ENCODE assay signal across 8 cellular contexts in the genomic region with DNA sequence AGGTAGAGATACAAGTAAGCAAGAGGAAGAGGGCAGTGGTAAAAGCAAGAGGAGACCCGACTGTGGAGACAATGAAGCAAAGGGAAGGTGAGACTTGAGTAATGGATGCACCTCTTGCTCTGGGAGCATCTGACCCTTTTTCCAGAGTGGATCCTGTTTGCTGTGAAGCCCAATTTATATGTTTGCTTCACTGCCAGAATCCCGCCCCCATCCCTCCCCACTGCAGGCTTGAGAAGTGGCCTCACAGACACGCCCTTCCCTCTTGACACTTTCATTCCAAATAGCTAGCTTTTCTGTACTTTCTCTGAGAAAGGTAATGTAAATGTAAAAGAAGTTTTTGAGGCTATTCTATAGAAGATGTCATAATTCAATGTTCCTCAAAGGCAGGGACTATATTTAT. TPM values are rescaled to one million over a fixed set of nuclear protein-coding genes. Genes with fewer than 3 reads are reported as not detected.
DNase-seq lines count a peak whose midpoint lies in the region; ATAC-seq and TF ChIP-seq lines count a peak whose summit lies in the region.

No MANE protein-coding gene starts in this region.

- H3K4me3 Mint-ChIP-seq in activated naive CD8-positive, alpha-beta T cell treated with anti-CD3 and anti-CD28 coated beads, Interleukin-2, amount 10 ng/mL, durations not matched to agents 7 days and 5 days = peak overlapping the region; percentile 100
- peak overlapping the region; percentile 99 for H3K4me3 Mint-ChIP-seq in mesothelial cell of epicardium

- peaks cover 19% of the 10 kb centered on the region for H3K27me3 Mint-ChIP-seq in activated naive CD8-positive, alpha-beta T cell treated with anti-CD3 and anti-CD28 coated beads, Interleukin-2, amount 10 ng/mL, durations not matched to agents 7 days and 5 days
- H3K27me3 Mint-ChIP-seq in mesothelial cell of epicardium (ENCODE audit: low read depth) = peaks cover 17% of the 10 kb centered on the region

- no peak for TF ChIP-seq CTCF in mesothelial cell of epicardium (IDR thresholded peaks at IDR 0.05; ENCODE audit: unreplicated experiment)

- in situ Hi-C loops in ACHN (cut with HindIII; ENCODE audit: low pct_ligation_motif_present, low pct_unique_long_range_greater_than_20kb, low sequenced_read_pairs) = no loop called here

- peaks cover 8% of the 10 kb centered on the region for H3K36me3 Mint-ChIP-seq in activated naive CD8-positive, alpha-beta T cell treated with anti-CD3 and anti-CD28 coated beads, Interleukin-2, amount 10 ng/mL, durations not matched to agents 7 days and 5 days
- H3K36me3 Mint-ChIP-seq in mesothelial cell of epicardium = peaks cover 6% of the 10 kb centered on the region

- DNase-seq in ACHN (peak; percentile 12), HUDEP-2 (lab: John Stamatoyannopoulos, UW; ENCODE audit: unreplicated experiment in 76 of 76) (peak in 53 of 76 experiments; percentile 2 to 67 (median 24)), mesothelial cell of epicardium (ENCODE audit: low spot score in 2 of 2, unreplicated experiment in 2 of 2) (no peak), hippocampal formation (lab: John Stamatoyannopoulos, UW) (no peak)
- DNase-seq in activated naive CD8-positive, alpha-beta T cell treated with anti-CD3 and anti-CD28 coated beads, Interleukin-2, amount 10 ng/mL, durations not matched to agents 7 days and 5 days = no peak

- no peak overlapping the region for H3K27ac Mint-ChIP-seq in activated naive CD8-positive, alpha-beta T cell treated with anti-CD3 and anti-CD28 coated beads, Interleukin-2, amount 10 ng/mL, durations not matched to agents 7 days and 5 days
- peak overlapping the region; percentile 96 for H3K27ac Mint-ChIP-seq in mesothelial cell of epicardium

- ATAC-seq in activated naive CD8-positive, alpha-beta T cell treated with anti-CD3 and anti-CD28 coated beads, Interleukin-2, amount 10 ng/mL, durations not matched to agents 7 days and 5 days (ENCODE audit: low read depth) = no peak
- no peak for ATAC-seq in HG03442 (IDR thresholded peaks at IDR 0.05; ENCODE audit: unreplicated experiment)
- no peak for ATAC-seq in HG02840 (IDR thresholded peaks at IDR 0.05; ENCODE audit: low FRiP score, unreplicated experiment)
- no peak for ATAC-seq in GM18861 (IDR thresholded peaks at IDR 0.05; ENCODE audit: unreplicated experiment)

- no peaks in the 10 kb centered on the region for H3K9me3 Mint-ChIP-seq in activated naive CD8-positive, alpha-beta T cell treated with anti-CD3 and anti-CD28 coated beads, Interleukin-2, amount 10 ng/mL, durations not matched to agents 7 days and 5 days
- no peaks in the 10 kb centered on the region for H3K9me3 Mint-ChIP-seq in mesothelial cell of epicardium

- POLR2A ChIA-PET in activated naive CD8-positive, alpha-beta T cell treated with anti-CD3 and anti-CD28 coated beads, Interleukin-2, amount 10 ng/mL, durations not matched to agents 7 days and 5 days (lab: Charles Lee) = interaction anchor here (0.5 to 2.2 kb wide), 2 partner anchors 12 to 286 kb away, joined by 3 to 11 read pairs; a partner anchor contains a TSS

- peaks cover 23% of the 10 kb centered on the region for H3K4me1 Mint-ChIP-seq in activated naive CD8-positive, alpha-beta T cell treated with anti-CD3 and anti-CD28 coated beads, Interleukin-2, amount 10 ng/mL, durations not matched to agents 7 days and 5 days
- peaks cover 41% of the 10 kb centered on the region for H3K4me1 Mint-ChIP-seq in mesothelial cell of epicardium

RNA-seq across cellular contexts. Expression of a gene that starts 0.7 kb away (rescaled TPM):
- 10 to 100 TPM; 23.9 to 26.2 TPM for total RNA-seq in activated naive CD8-positive, alpha-beta T cell treated with anti-CD3 and anti-CD28 coated beads, Interleukin-2, amount 10 ng/mL, durations not matched to agents 7 days and 5 days
- 118 to 120 TPM (median 119 TPM) in 3 replicates for total RNA-seq in mesothelial cell of epicardium

RNA-seq across cellular contexts. Expression of a gene that starts 12.6 kb away (rescaled TPM):
- total RNA-seq in activated naive CD8-positive, alpha-beta T cell treated with anti-CD3 and anti-CD28 coated beads, Interleukin-2, amount 10 ng/mL, durations not matched to agents 7 days and 5 days = 10 to 100 TPM; 36.2 to 43.4 TPM
- total RNA-seq in mesothelial cell of epicardium = 27.1 to 31.1 TPM (median 27.6 TPM) in 3 replicates

RNA-seq across cellular contexts. Expression of a gene that starts 38.8 kb away (rescaled TPM):
- total RNA-seq in activated naive CD8-positive, alpha-beta T cell treated with anti-CD3 and anti-CD28 coated beads, Interleukin-2, amount 10 ng/mL, durations not matched to agents 7 days and 5 days = 10 to 100 TPM; 47.6 to 53.9 TPM
- total RNA-seq in mesothelial cell of epicardium = 21.0 to 24.8 TPM (median 24.0 TPM) in 3 replicates

Comparison
In these comparisons a context has a peak if more than half of its experiments do, and no peak if none do; other contexts are left out.
1. DNase-seq: peak in ACHN (single experiment) and HUDEP-2 (53 of 76); none in activated naive CD8-positive, alpha-beta T cell treated with anti-CD3 and anti-CD28 coated beads, Interleukin-2, amount 10 ng/mL, durations not matched to agents 7 days and 5 days (single experiment), mesothelial cell of epicardium (0 of 2) and hippocampal formation (0 of 2).